8 cellular contexts compared by ENCODE assay signal in genomic region chr18:26089247-26090129, GRCh38. TPM values are rescaled to one million over a fixed set of nuclear protein-coding genes. Genes with fewer than 3 reads are reported as not detected.
DNase-seq lines count a peak whose midpoint lies in the region; ATAC-seq and TF ChIP-seq lines count a peak whose summit lies in the region.

No MANE protein-coding gene starts in this region.

- DNase-seq in D341Med (ENCODE audit: low spot score): peak; percentile 22
- peak; percentile 5 for DNase-seq in HuH-7 (ENCODE audit: low spot score)
- no peak for DNase-seq in T-helper 17 cell
- DNase-seq in erythroblast (lab: John Stamatoyannopoulos, UW): peak; percentile 84
- DNase-seq in naive thymus-derived CD8-positive, alpha-beta T cell: peak in 3 of 10 donors; percentile 16 to 26 (median 23)
- DNase-seq in GM19240 (ENCODE audit: insufficient read length, low spot score): no peak

- POLR2A ChIA-PET in naive thymus-derived CD8-positive, alpha-beta T cell (lab: Charles Lee): interaction anchor here (0.9 to 3.6 kb wide), 3 partner anchors 133 to 138 kb away, joined by 3 to 14 read pairs (median 3); partner anchors contain the start of gene TAF4B

- no peaks in the 10 kb centered on the region for H3K36me3 Mint-ChIP-seq in T-helper 17 cell (ENCODE audit: low read depth)
- peaks cover 0 to 27% (median 6%) of the 10 kb centered on the region in 3 donors for H3K36me3 Mint-ChIP-seq in naive thymus-derived CD8-positive, alpha-beta T cell

- no peaks in the 10 kb centered on the region for H3K9me3 ChIP-seq in T-helper 17 cell (ENCODE audit: control insufficient read depth, low read length, poor library complexity, severe bottlenecking)

- peak overlapping the region; percentile 97 for H3K27ac Mint-ChIP-seq in T-helper 17 cell
- peak overlapping the region; percentile 87 to 99 (median 97) for H3K27ac Mint-ChIP-seq in naive thymus-derived CD8-positive, alpha-beta T cell

- H3K4me3 Mint-ChIP-seq in T-helper 17 cell: peak overlapping the region; percentile 92
- H3K4me3 Mint-ChIP-seq in naive thymus-derived CD8-positive, alpha-beta T cell: peak overlapping the region; percentile 94 to 98 (median 98)

- peaks cover 18% of the 10 kb centered on the region for H3K4me1 Mint-ChIP-seq in T-helper 17 cell
- H3K4me1 Mint-ChIP-seq in naive thymus-derived CD8-positive, alpha-beta T cell: peaks cover 19 to 53% (median 33%) of the 10 kb centered on the region in 4 donors

- no peak for TF ChIP-seq POLR2A in erythroblast (IDR thresholded peaks at IDR 0.05; ENCODE audit: low read length)

- ATAC-seq in GM21367 (IDR thresholded peaks at IDR 0.05; ENCODE audit: unreplicated experiment): peak; percentile 1
- no peak for ATAC-seq in T-helper 17 cell
- ATAC-seq in naive thymus-derived CD8-positive, alpha-beta T cell: no peak
- ATAC-seq in HG02623 (IDR thresholded peaks at IDR 0.05; ENCODE audit: unreplicated experiment): no peak

- H3K27me3 Mint-ChIP-seq in T-helper 17 cell: no peaks in the 10 kb centered on the region
- no peaks in the 10 kb centered on the region for H3K27me3 Mint-ChIP-seq in naive thymus-derived CD8-positive, alpha-beta T cell

- no peaks in the 10 kb centered on the region for H3K9me3 Mint-ChIP-seq in naive thymus-derived CD8-positive, alpha-beta T cell

RNA-seq across cellular contexts. Expression of gene SS18, which starts 0.9 kb away (rescaled TPM):
- total RNA-seq in T-helper 17 cell: 10 to 100 TPM; 51.8 to 65.5 TPM
- 10 to 100 TPM; 83.7 to 85.7 TPM for total RNA-seq in naive thymus-derived CD8-positive, alpha-beta T cell
- 10 to 100 TPM; 28.3 to 36.4 (median 29.8) TPM for polyA plus RNA-seq in naive thymus-derived CD8-positive, alpha-beta T cell

RNA-seq across cellular contexts. Expression of gene PSMA8, which starts 44.2 kb away (rescaled TPM):
- total RNA-seq in T-helper 17 cell: under 1 TPM; 0.42 to 0.52 TPM
- 1 to 10 TPM; 1.4 to 1.7 TPM for total RNA-seq in naive thymus-derived CD8-positive, alpha-beta T cell
- 1 to 10 TPM; 2.1 to 3.5 (median 2.7) TPM for polyA plus RNA-seq in naive thymus-derived CD8-positive, alpha-beta T cell

Comparison
In these comparisons a context has a peak if more than half of its experiments do, and no peak if none do; other contexts are left out.
1. DNase-seq: peak in D341Med (single experiment), HuH-7 (single experiment) and erythroblast (2 of 2); none in T-helper 17 cell (0 of 3) and GM19240 (single experiment).